Comparison of ENCODE assay signal across 11 cellular contexts in genomic region chr2:3470166-3470651, GRCh38. TPM values are rescaled to one million over a fixed set of nuclear protein-coding genes. Genes with fewer than 3 reads are reported as not detected.
DNase-seq lines count a peak whose midpoint lies in the region; ATAC-seq and TF ChIP-seq lines count a peak whose summit lies in the region.
"Had no signal": no experiment of that assay in that cellular context is flagged by ENCODE, and none has a peak within 500 bp of the region (broad histone marks: within the 10 kb centered on the region; RNA-seq: fewer than 3 reads in every experiment).

No MANE protein-coding gene starts in this region.

- H3K9me3 ChIP-seq in ascending aorta (no peaks in the 10 kb centered on the region), cardiac muscle cell (ENCODE audit: low read depth) (no peaks in the 10 kb centered on the region)

- TF ChIP-seq CTCF in ascending aorta (IDR thresholded peaks at IDR 0.05): no peak
- no peak for TF ChIP-seq CTCF in cardiac muscle cell (IDR thresholded peaks at IDR 0.05; ENCODE audit: low read depth, low read length)

- H3K27ac ChIP-seq in ascending aorta (peak overlapping the region; percentile 90 to 91), cardiac muscle cell (peak overlapping the region; percentile 28)

- DNase-seq in Ammon's horn (ENCODE audit: low spot score): peak; percentile 62
- peak; percentile 60 to 93 for DNase-seq in ascending aorta (ENCODE audit: low spot score in 2 of 2)
- peak in 1 of 2 donors; percentile 95 for DNase-seq in cardiac muscle cell (ENCODE audit: low read depth in 1 of 2, low spot score in 1 of 2)
- peak; percentile 32 for DNase-seq in pons (ENCODE audit: low spot score)
- DNase-seq in NCI-H2227 treated with DMSO at 0.1 percent for 48 hours (lab: John Stamatoyannopoulos, UW): no peak
- no peak for DNase-seq in NCI-H2081 treated with DMSO at 0.1 percent for 48 hours (lab: John Stamatoyannopoulos, UW)
- DNase-seq: CD8-positive, alpha-beta T cell; NCI-H1436 treated with DMSO at 0.1 percent for 48 hours; T-helper 1 cell had no signal

- H3K4me3 ChIP-seq in ascending aorta: peak overlapping the region in 1 of 2 donors; percentile 25
- H3K4me3 ChIP-seq in cardiac muscle cell: no peak overlapping the region

- H3K27me3 ChIP-seq in ascending aorta (no peaks in the 10 kb centered on the region), cardiac muscle cell (no peaks in the 10 kb centered on the region)

- H3K4me1 ChIP-seq in ascending aorta (peaks cover 2 to 28% of the 10 kb centered on the region in 2 donors), cardiac muscle cell (ENCODE audit: low read depth) (peaks cover 3% of the 10 kb centered on the region)

- intact Hi-C loops in ascending aorta (cut with DNase I): loop anchor here (1.0 to 2.0 kb wide), 4 partner anchors 22 to 88 kb away; partner anchors contain the start of genes ADI1 and RNASEH1

- ATAC-seq in GM18519 (IDR thresholded peaks at IDR 0.05; ENCODE audit: low FRiP score, unreplicated experiment) (no peak), GM21717 (IDR thresholded peaks at IDR 0.05; ENCODE audit: unreplicated experiment) (no peak)
- ATAC-seq: CD8-positive, alpha-beta T cell had no signal

- H3K36me3 ChIP-seq in ascending aorta (peaks cover 24 to 54% of the 10 kb centered on the region in 2 donors), cardiac muscle cell (peaks cover 12% of the 10 kb centered on the region)

RNA-seq across cellular contexts. Expression of gene ADI1, which starts 49.1 kb away (rescaled TPM):
- total RNA-seq in ascending aorta (40.9 TPM), cardiac muscle cell (15.3 and 26.5 TPM in 2 replicates)
- 30.3 and 65.9 TPM in 2 replicates for polyA plus RNA-seq in cardiac muscle cell

Comparison
In these comparisons a context has a peak if more than half of its experiments do, and no peak if none do; other contexts are left out.
1. DNase-seq: peak in Ammon's horn (single experiment), ascending aorta (2 of 2) and pons (single experiment); none in NCI-H2227 treated with DMSO at 0.1 percent for 48 hours (single experiment) and NCI-H2081 treated with DMSO at 0.1 percent for 48 hours (single experiment).